29 cellular contexts compared by ENCODE assay signal in genomic region chr5:135060021-135060420, GRCh38. TPM values are rescaled to one million over a fixed set of nuclear protein-coding genes. Genes with fewer than 3 reads are reported as not detected.
"Had no signal": no experiment of that assay in that cellular context is flagged by ENCODE, and none has a peak within 500 bp of the region (broad histone marks: within the 10 kb centered on the region; RNA-seq: fewer than 3 reads in every experiment).

No MANE protein-coding gene starts in this region.

- H3K27me3 ChIP-seq: ascending aorta, breast epithelium, esophagus muscularis mucosa, gastrocnemius medialis had no signal

- H3K9me3 ChIP-seq: ascending aorta, breast epithelium, esophagus muscularis mucosa, gastrocnemius medialis had no signal

- H3K4me3 ChIP-seq: ascending aorta, breast epithelium, cardiac muscle cell, coronary artery, dorsolateral prefrontal cortex, esophagus muscularis mucosa, gastrocnemius medialis had no signal

- ATAC-seq: activated CD4-positive, CD25-positive, alpha-beta regulatory T cell treated with anti-CD3 and anti-CD28 coated beads, Interleukin-2, amount 50 U/mL, for 24 hours; activated CD8-positive, alpha-beta T cell treated with anti-CD3 and anti-CD28 coated beads for 36 hours; activated T-cell treated with anti-CD3 and anti-CD28 coated beads, Interleukin-2, amount 50 U/mL, for 4 hours; activated T-helper 17 cell treated with anti-CD3 and anti-CD28 coated beads, Interleukin-2, amount 50 U/mL, for 72 hours; effector memory CD8-positive, alpha-beta T cell; foreskin keratinocyte; gastrocnemius medialis; T-helper 17 cell had no signal

- H3K27ac ChIP-seq: ascending aorta, breast epithelium, cardiac muscle cell, coronary artery, dorsolateral prefrontal cortex, esophagus muscularis mucosa, foreskin keratinocyte, gastrocnemius medialis, WERI-Rb-1 had no signal

- H3K36me3 ChIP-seq: ascending aorta, breast epithelium, cardiac muscle cell, esophagus muscularis mucosa, gastrocnemius medialis, WERI-Rb-1 had no signal

- DNase-seq: activated B cell treated with CpG ODN at 0.5 μM for 24 hours; activated CD4-positive, alpha-beta T cell treated with anti-CD3 and anti-CD28 coated beads for 48 hours; activated CD4-positive, alpha-beta T cell treated with anti-CD3 and anti-CD28 coated beads, Interleukin-2, amount 50 U/mL, for 1 hour; activated CD4-positive, alpha-beta T cell treated with anti-CD3 and anti-CD28 coated beads, Interleukin-2, amount 50 U/mL, for 48 hours; activated CD8-positive, alpha-beta memory T cell treated with anti-CD3 and anti-CD28 coated beads for 24 hours; activated CD8-positive, alpha-beta T cell treated with anti-CD3 and anti-CD28 coated beads for 36 hours; activated effector memory CD4-positive, alpha-beta T cell treated with Interleukin-2 at 50 U/mL for 16 hours; activated gamma-delta T cell treated with Interleukin-2 at 50 U/mL for 16 hours; activated naive CD4-positive, alpha-beta T cell treated with anti-CD3 and anti-CD28 coated beads, Interleukin-2, amount 50 U/mL, for 16 hours; activated naive CD4-positive, alpha-beta T cell treated with Interleukin-2 at 50 U/mL for 16 hours; activated T-cell treated with anti-CD3 and anti-CD28 coated beads, Interleukin-2, amount 50 U/mL, for 4 hours; central memory CD4-positive, alpha-beta T cell; cerebellar nuclear complex; dorsolateral prefrontal cortex; effector memory CD8-positive, alpha-beta T cell; foreskin keratinocyte; gastrocnemius medialis; glutamatergic neuron; T-helper 1 cell; T-helper 17 cell; T1000; WERI-Rb-1 had no signal

- H3K4me1 ChIP-seq: breast epithelium, foreskin keratinocyte had no signal

RNA-seq across cellular contexts. Expression of gene PITX1, which starts 26.0 kb away (rescaled TPM):
- total RNA-seq: activated B cell treated with CpG ODN at 0.5 μM for 24 hours; activated T-helper 17 cell treated with anti-CD3 and anti-CD28 coated beads, Interleukin-2, amount 50 U/mL, for 72 hours; cardiac muscle cell; T-helper 17 cell had no signal
